ENCODE assay signal across 1 cellular context in the genomic region with DNA sequence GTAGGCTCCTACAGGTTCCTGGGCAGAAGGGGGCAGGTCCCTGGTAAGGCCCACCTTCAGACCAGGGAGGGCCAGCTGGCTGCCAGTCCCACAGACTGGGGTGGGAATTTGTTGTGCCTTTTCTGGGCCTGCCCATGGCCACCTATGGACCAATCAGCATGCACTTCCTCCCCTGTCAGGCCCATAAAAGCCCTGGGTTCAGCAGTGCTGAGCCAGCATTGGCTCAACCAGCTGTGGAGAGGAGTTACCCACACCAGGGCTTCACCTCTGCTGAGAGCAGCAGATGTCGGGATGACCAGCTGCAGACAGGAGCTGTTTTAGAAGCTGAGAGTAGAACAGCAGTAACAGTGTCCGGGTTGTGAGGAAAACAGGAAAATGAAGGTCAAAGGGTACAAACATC.
TF ChIP-seq lines count a peak whose summit lies in the region.

No MANE protein-coding gene starts in this region.

TF ChIP-seq in WTC11, 78 proteins besides CTCF, POLR2A, EP300 and RAD21 (continued from another document):
- TF ChIP-seq ATF2 (CRISPR knock-in tag; IDR thresholded peaks at IDR 0.05; ENCODE audit: borderline replicate concordance, low read depth): no peak
- no peak for TF ChIP-seq NR1H2 (CRISPR knock-in tag; IDR thresholded peaks at IDR 0.05)
- no peak for TF ChIP-seq SP1 (CRISPR knock-in tag; conservative IDR thresholded peaks at IDR 0.05)
- TF ChIP-seq ZNF219 (CRISPR knock-in tag; IDR thresholded peaks at IDR 0.05; ENCODE audit: borderline replicate concordance): no peak
